Comparison of ENCODE assay signal across 10 cellular contexts in genomic region chr1:6770727-6771567, GRCh38. TPM values are rescaled to one million over a fixed set of nuclear protein-coding genes. Genes with fewer than 3 reads are reported as not detected.
DNase-seq lines count a peak whose midpoint lies in the region; ATAC-seq and TF ChIP-seq lines count a peak whose summit lies in the region.
"Had no signal": no experiment of that assay in that cellular context is flagged by ENCODE, and none has a peak within 500 bp of the region (broad histone marks: within the 10 kb centered on the region; RNA-seq: fewer than 3 reads in every experiment).

No MANE protein-coding gene starts in this region.

- peaks cover 3% of the 10 kb centered on the region for H3K27me3 Mint-ChIP-seq in HFFc6 (ENCODE audit: insufficient read depth)
- peaks cover 8% of the 10 kb centered on the region for H3K27me3 Mint-ChIP-seq in type B pancreatic cell

- H3K36me3 Mint-ChIP-seq in HFFc6 (ENCODE audit: low read depth) (no peaks in the 10 kb centered on the region), type B pancreatic cell (no peaks in the 10 kb centered on the region)

- H3K4me3 ChIP-seq in adipocyte (ENCODE audit: low read length), result no peak overlapping the region

- H3K4me1 ChIP-seq in adipocyte (ENCODE audit: control insufficient read depth, insufficient read depth, low read length), result peaks cover 3% of the 10 kb centered on the region

- H3K9me3 Mint-ChIP-seq in HFFc6, result no peaks in the 10 kb centered on the region
- H3K9me3 Mint-ChIP-seq in type B pancreatic cell, result no peaks in the 10 kb centered on the region

- H3K9me3 ChIP-seq in adipocyte (ENCODE audit: control insufficient read depth, low read length), result no peaks in the 10 kb centered on the region

- no peaks in the 10 kb centered on the region for H3K36me3 ChIP-seq in adipocyte (ENCODE audit: control insufficient read depth, insufficient read depth, low read length, severe bottlenecking)

- TF ChIP-seq CTCF in HFFc6 (IDR thresholded peaks at IDR 0.05) (no peak), type B pancreatic cell (conservative IDR thresholded peaks at IDR 0.05) (no peak)

- H3K4me3 Mint-ChIP-seq in HFFc6 (peak overlapping the region; percentile 81), type B pancreatic cell (peak overlapping the region; percentile 9)

- H3K4me1 Mint-ChIP-seq in HFFc6 (ENCODE audit: low read depth), result peaks cover 24% of the 10 kb centered on the region
- H3K4me1 Mint-ChIP-seq in type B pancreatic cell (ENCODE audit: unreplicated experiment), result peaks cover 20% of the 10 kb centered on the region

- H3K27ac Mint-ChIP-seq in HFFc6, result peak overlapping the region; percentile 65
- H3K27ac Mint-ChIP-seq in type B pancreatic cell, result no peak overlapping the region

- H3K27me3 ChIP-seq in adipocyte (replicated peaks; ENCODE audit: control insufficient read depth, insufficient read depth, low read length), result no peaks in the 10 kb centered on the region

- no peak overlapping the region for H3K9ac ChIP-seq in adipocyte (ENCODE audit: low read length)

- ATAC-seq in GM19035 (IDR thresholded peaks at IDR 0.05; ENCODE audit: unreplicated experiment), result no peak
- no peak for ATAC-seq in GM19023 (IDR thresholded peaks at IDR 0.05; ENCODE audit: unreplicated experiment)

- DNase-seq in HFFc6 (peak; percentile 71), adipocyte (ENCODE audit: low read depth) (peak; percentile 69), iris pigment epithelial cell (ENCODE audit: low read depth) (peak; percentile 45), type B pancreatic cell (ENCODE audit: extremely low spot score, unreplicated experiment) (no peak), NCI-H2196 (lab: John Stamatoyannopoulos, UW; ENCODE audit: unreplicated experiment) (no peak)
- DNase-seq: NCI-H2081, substantia nigra, T-helper 9 cell had no signal

RNA-seq across cellular contexts. Expression of gene CAMTA1, which starts 14.3 kb away (rescaled TPM):
- 10 to 100 TPM; 78.1 to 96.6 (median 86.1) TPM for total RNA-seq in HFFc6 (2021; fragmentation: NEBNext Ultra II Directional; extraction: Animal tissue kit (Norgen Biotek cat#: 25700))
- total RNA-seq in type B pancreatic cell (ENCODE audit: low replicate concordance), result 76.3 and 82.5 TPM in 2 replicates

Comparison
In these comparisons a context has a peak if more than half of its experiments do, and no peak if none do; other contexts are left out.
1. DNase-seq: peak in HFFc6 (single experiment), adipocyte (single experiment) and iris pigment epithelial cell (single experiment); none in type B pancreatic cell (single experiment) and NCI-H2196 (single experiment).